ENCODE assay signal across 26 cellular contexts in the genomic region with DNA sequence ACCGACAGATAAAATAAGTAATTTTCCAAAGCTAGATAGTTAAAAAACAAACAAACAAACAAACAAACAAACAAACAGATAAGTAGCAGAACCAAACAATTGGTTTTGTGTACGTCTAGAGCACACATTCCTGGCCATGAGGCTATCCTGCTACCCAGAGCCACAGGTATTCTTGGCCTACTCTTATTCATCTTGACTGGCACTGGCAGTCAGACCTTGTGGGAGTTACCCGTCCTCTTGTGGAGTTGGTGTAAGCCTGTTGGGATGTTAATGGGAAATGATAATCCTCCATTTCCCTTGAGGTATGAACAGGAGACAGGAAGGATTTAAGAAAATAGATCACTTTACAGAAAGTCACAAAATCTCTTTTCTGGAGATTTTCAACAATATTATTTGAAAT.
"Had no signal": no experiment of that assay in that cellular context is flagged by ENCODE, and none has a peak within 500 bp of the region (broad histone marks: within the 10 kb centered on the region; RNA-seq: fewer than 3 reads in every experiment).

No MANE protein-coding gene starts in this region.

- H3K27ac Mint-ChIP-seq: activated CD4-positive, alpha-beta T cell treated with anti-CD3 and anti-CD28 coated beads, Interleukin-2, amount 10 ng/mL, durations not matched to agents 24 days and 14 days; activated naive CD4-positive, alpha-beta T cell treated with anti-CD3 and anti-CD28 coated beads, Interleukin-2, amount 50 U/mL, for 72 hours; activated naive CD8-positive, alpha-beta T cell treated with anti-CD3 and anti-CD28 coated beads, Interleukin-2, amount 50 U/mL, for 24 hours; T-helper 1 cell treated with Interleukin-12 subunit alpha and Interleukin-12 subunit beta and Interleukin-4 antibody, amounts not matched to agents 30 μg/mL and 1 μg/mL, for 36 hours had no signal

- H3K9me3 ChIP-seq: colonic mucosa, MG63, Peyer's patch had no signal

- H3K4me1 Mint-ChIP-seq: activated CD4-positive, alpha-beta T cell treated with anti-CD3 and anti-CD28 coated beads, Interleukin-2, amount 10 ng/mL, durations not matched to agents 24 days and 14 days; activated naive CD8-positive, alpha-beta T cell treated with anti-CD3 and anti-CD28 coated beads, Interleukin-2, amount 50 U/mL, for 24 hours had no signal

- H3K4me3 Mint-ChIP-seq: activated CD4-positive, alpha-beta T cell treated with anti-CD3 and anti-CD28 coated beads, Interleukin-2, amount 10 ng/mL, durations not matched to agents 24 days and 14 days; activated naive CD8-positive, alpha-beta T cell treated with anti-CD3 and anti-CD28 coated beads, Interleukin-2, amount 50 U/mL, for 24 hours; activated T-cell treated with anti-CD3 and anti-CD28 coated beads, Interleukin-2, amount 50 U/mL, for 4 hours; T-helper 1 cell treated with Interleukin-12 subunit alpha and Interleukin-12 subunit beta and Interleukin-4 antibody, amounts not matched to agents 30 μg/mL and 1 μg/mL, for 36 hours had no signal

- H3K36me3 Mint-ChIP-seq: activated naive CD4-positive, alpha-beta T cell treated with anti-CD3 and anti-CD28 coated beads, Interleukin-2, amount 50 U/mL, for 72 hours had no signal

- H3K27me3 ChIP-seq: colonic mucosa, MG63, Peyer's patch had no signal

- H3K9me3 Mint-ChIP-seq: activated CD4-positive, alpha-beta T cell treated with anti-CD3 and anti-CD28 coated beads, Interleukin-2, amount 10 ng/mL, durations not matched to agents 24 days and 14 days; activated naive CD4-positive, alpha-beta T cell treated with anti-CD3 and anti-CD28 coated beads, Interleukin-2, amount 50 U/mL, for 72 hours; activated naive CD8-positive, alpha-beta T cell treated with anti-CD3 and anti-CD28 coated beads, Interleukin-2, amount 50 U/mL, for 24 hours; activated T-cell treated with anti-CD3 and anti-CD28 coated beads, Interleukin-2, amount 50 U/mL, for 4 hours had no signal

- H3K4me3 ChIP-seq: colonic mucosa, MG63, Peyer's patch had no signal

- ATAC-seq: activated naive CD4-positive, alpha-beta T cell treated with anti-CD3 and anti-CD28 coated beads, Interleukin-2, amount 50 U/mL, for 72 hours; activated naive CD8-positive, alpha-beta T cell treated with anti-CD3 and anti-CD28 coated beads, Interleukin-2, amount 50 U/mL, for 24 hours; activated T-cell treated with anti-CD3 and anti-CD28 coated beads, Interleukin-2, amount 50 U/mL, for 4 hours had no signal

- H3K36me3 ChIP-seq: colonic mucosa, MG63, Peyer's patch had no signal

- H3K27me3 Mint-ChIP-seq: activated CD4-positive, alpha-beta T cell treated with anti-CD3 and anti-CD28 coated beads, Interleukin-2, amount 10 ng/mL, durations not matched to agents 24 days and 14 days; activated naive CD8-positive, alpha-beta T cell treated with anti-CD3 and anti-CD28 coated beads, Interleukin-2, amount 50 U/mL, for 24 hours had no signal

- DNase-seq: activated CD4-positive, alpha-beta T cell treated with anti-CD3 and anti-CD28 coated beads for 1 hour; activated CD4-positive, alpha-beta T cell treated with anti-CD3 and anti-CD28 coated beads, Interleukin-2, amount 10 ng/mL, durations not matched to agents 24 days and 14 days; activated CD4-positive, alpha-beta T cell treated with anti-CD3 and anti-CD28 coated beads, Interleukin-2, amount 50 U/mL, for 48 hours; activated effector memory CD4-positive, alpha-beta T cell treated with anti-CD3 and anti-CD28 coated beads, Interleukin-2, amount 50 U/mL, for 16 hours; activated naive CD4-positive, alpha-beta T cell treated with Interleukin-2 at 50 U/mL for 16 hours; activated naive CD8-positive, alpha-beta T cell treated with anti-CD3 and anti-CD28 coated beads, Interleukin-2, amount 50 U/mL, for 24 hours; activated T-cell treated with anti-CD3 and anti-CD28 coated beads, Interleukin-2, amount 50 U/mL, for 4 hours; caudate nucleus; colonic mucosa; MG63; MV-4-11; NCI-H1092 treated with DMSO at 0.1 percent for 48 hours; NCI-H1417 treated with DMSO at 0.1 percent for 48 hours; NCI-H1694 treated with DMSO at 0.1 percent for 48 hours; NCI-H2081; NCI-H2171; NCI-H2227 treated with DMSO at 0.1 percent for 48 hours; NCI-H526; NCI-H774; NK-92 treated with Interleukin-12 subunit alpha and Interleukin-12 subunit beta, amount 100 ng/mL, for 24 hours; Peyer's patch; SHP77 had no signal

- H3K4me1 ChIP-seq: colonic mucosa had no signal

- H3K27ac ChIP-seq: colonic mucosa, KMS-11, Peyer's patch, RWPE1 had no signal
